1 cellular context compared by ENCODE assay signal in genomic region chr9:108673386-108673785, GRCh38.
TF ChIP-seq lines count a peak whose summit lies in the region.

No MANE protein-coding gene starts in this region.

TF ChIP-seq in WTC11, 78 proteins besides CTCF, POLR2A, EP300 and RAD21 (continued from another document):
- TF ChIP-seq ARID4B (CRISPR knock-in tag; IDR thresholded peaks at IDR 0.05; ENCODE audit: borderline replicate concordance) (no peak), ZNF138 (CRISPR knock-in tag; conservative IDR thresholded peaks at IDR 0.05) (no peak), HMGA2 (CRISPR knock-in tag; IDR thresholded peaks at IDR 0.05) (no peak)
- TF ChIP-seq, protein P1, sequence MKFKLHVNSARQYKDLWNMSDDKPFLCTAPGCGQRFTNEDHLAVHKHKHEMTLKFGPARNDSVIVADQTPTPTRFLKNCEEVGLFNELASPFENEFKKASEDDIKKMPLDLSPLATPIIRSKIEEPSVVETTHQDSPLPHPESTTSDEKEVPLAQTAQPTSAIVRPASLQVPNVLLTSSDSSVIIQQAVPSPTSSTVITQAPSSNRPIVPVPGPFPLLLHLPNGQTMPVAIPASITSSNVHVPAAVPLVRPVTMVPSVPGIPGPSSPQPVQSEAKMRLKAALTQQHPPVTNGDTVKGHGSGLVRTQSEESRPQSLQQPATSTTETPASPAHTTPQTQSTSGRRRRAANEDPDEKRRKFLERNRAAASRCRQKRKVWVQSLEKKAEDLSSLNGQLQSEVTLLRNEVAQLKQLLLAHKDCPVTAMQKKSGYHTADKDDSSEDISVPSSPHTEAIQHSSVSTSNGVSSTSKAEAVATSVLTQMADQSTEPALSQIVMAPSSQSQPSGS (CRISPR knock-in tag; IDR thresholded peaks at IDR 0.05; ENCODE audit: borderline replicate concordance, low read depth): no peak
- TF ChIP-seq, protein P2, sequence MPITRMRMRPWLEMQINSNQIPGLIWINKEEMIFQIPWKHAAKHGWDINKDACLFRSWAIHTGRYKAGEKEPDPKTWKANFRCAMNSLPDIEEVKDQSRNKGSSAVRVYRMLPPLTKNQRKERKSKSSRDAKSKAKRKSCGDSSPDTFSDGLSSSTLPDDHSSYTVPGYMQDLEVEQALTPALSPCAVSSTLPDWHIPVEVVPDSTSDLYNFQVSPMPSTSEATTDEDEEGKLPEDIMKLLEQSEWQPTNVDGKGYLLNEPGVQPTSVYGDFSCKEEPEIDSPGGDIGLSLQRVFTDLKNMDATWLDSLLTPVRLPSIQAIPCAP (CRISPR knock-in tag; IDR thresholded peaks at IDR 0.05): no peak
